In the genomic region with DNA sequence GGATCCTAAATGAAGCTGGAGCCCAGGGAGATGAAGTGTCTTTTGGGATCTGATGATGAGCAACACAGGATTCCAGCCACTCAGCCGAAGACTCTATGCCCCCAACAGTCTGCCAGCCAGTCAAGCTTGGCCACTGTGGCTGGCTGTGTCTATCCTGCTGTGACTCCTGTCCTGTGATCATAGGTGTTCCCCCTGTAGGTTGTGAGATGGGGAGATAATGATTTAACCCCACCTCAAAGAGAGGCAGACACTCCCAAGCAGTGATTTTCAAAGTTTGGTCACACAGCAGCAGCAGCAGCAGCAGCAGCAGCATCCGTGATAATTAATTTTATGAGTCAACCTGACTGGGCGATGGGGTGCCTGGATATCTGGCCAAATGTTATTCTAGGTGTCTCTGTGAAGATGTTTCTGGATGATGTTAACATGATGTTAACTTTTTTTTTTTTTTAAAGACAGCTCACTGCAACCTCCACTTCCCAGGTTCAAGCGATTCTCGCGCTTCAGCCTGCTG, we compare ENCODE assay signal across 10 cellular contexts. TPM values are rescaled to one million over a fixed set of nuclear protein-coding genes. Genes with fewer than 3 reads are reported as not detected.
DNase-seq lines count a peak whose midpoint lies in the region; ATAC-seq, FAIRE-seq and TF ChIP-seq lines count a peak whose summit lies in the region.
"Had no signal": no experiment of that assay in that cellular context is flagged by ENCODE, and none has a peak within 500 bp of the region (broad histone marks: within the 10 kb centered on the region; RNA-seq: fewer than 3 reads in every experiment).

No MANE protein-coding gene starts in this region.

- peaks cover 59% of the 10 kb centered on the region for H3K4me1 ChIP-seq in left ventricle myocardium inferior
- H3K4me1 ChIP-seq in ascending aorta: peaks cover 16 to 19% of the 10 kb centered on the region in 2 donors

- intact Hi-C loops in left ventricle myocardium inferior (cut with micrococcal nuclease): no loop called here
- intact Hi-C loops in left cardiac atrium (cut with DNase I): no loop called here
- intact Hi-C loops in ascending aorta (cut with DNase I): loop anchor here (5.0 kb wide), 1 partner anchor 43 kb away; no protein-coding TSS in a partner anchor

- no peak for DNase-seq in left ventricle myocardium inferior
- no peak for DNase-seq in left cardiac atrium
- DNase-seq in RCC 7860 (ENCODE audit: low spot score): peak; percentile 93
- DNase-seq in iris pigment epithelial cell (ENCODE audit: low read depth): peak; percentile 3
- DNase-seq in urothelium cell line (ENCODE audit: low spot score): no peak
- DNase-seq in stimulated activated CD4-positive, alpha-beta T cell treated with anti-CD3 and anti-CD28 coated beads, Interleukin-1b, Interleukin-23, amount 100 ng/mL, for 48 hours: no peak
- DNase-seq in ascending aorta (ENCODE audit: low spot score in 2 of 2): no peak
- no peak for DNase-seq in erythroblast (lab: John Stamatoyannopoulos, UW)
- DNase-seq: activated gamma-delta T cell, SHP77 had no signal

- peak; percentile 86 for FAIRE-seq in RCC 7860 (lab: Jason Lieb, UNC)
- FAIRE-seq in urothelium cell line (lab: Jason Lieb, UNC): peak; percentile 61

- H3K27ac ChIP-seq in left ventricle myocardium inferior (replicated peaks) (peak overlapping the region; percentile 75), ascending aorta (no peak overlapping the region)

- H3K36me3 ChIP-seq in left ventricle myocardium inferior: no peaks in the 10 kb centered on the region
- no peaks in the 10 kb centered on the region for H3K36me3 ChIP-seq in ascending aorta

- no peak for TF ChIP-seq CTCF in left ventricle myocardium inferior (IDR thresholded peaks at IDR 0.05; ENCODE audit: borderline replicate concordance)
- no peak for TF ChIP-seq CTCF in ascending aorta (IDR thresholded peaks at IDR 0.05)

- no peak for ATAC-seq in left cardiac atrium

- H3K4me3 ChIP-seq in left ventricle myocardium inferior (no peak overlapping the region), ascending aorta (no peak overlapping the region)

- TF ChIP-seq POLR2A in erythroblast (IDR thresholded peaks at IDR 0.05; ENCODE audit: low read length): no peak

- no peaks in the 10 kb centered on the region for H3K9me3 ChIP-seq in left ventricle myocardium inferior (replicated peaks)
- no peaks in the 10 kb centered on the region for H3K9me3 ChIP-seq in ascending aorta

- no peaks in the 10 kb centered on the region for H3K27me3 ChIP-seq in left ventricle myocardium inferior (ENCODE audit: low read depth)
- H3K27me3 ChIP-seq in ascending aorta: no peaks in the 10 kb centered on the region

RNA-seq across cellular contexts. Expression of a gene that starts 21.4 kb away (rescaled TPM):
- total RNA-seq in left ventricle myocardium inferior (193 TPM), left cardiac atrium (100 to 1,000 TPM; 224 to 279 TPM), ascending aorta (3,143 TPM)

Comparison
In these comparisons a context has a peak if more than half of its experiments do, and no peak if none do; other contexts are left out.
1. DNase-seq: peak in RCC 7860 (single experiment) and iris pigment epithelial cell (single experiment); none in left ventricle myocardium inferior (single experiment), left cardiac atrium (single experiment), urothelium cell line (single experiment), stimulated activated CD4-positive, alpha-beta T cell treated with anti-CD3 and anti-CD28 coated beads, Interleukin-1b, Interleukin-23, amount 100 ng/mL, for 48 hours (single experiment), ascending aorta (0 of 2) and erythroblast (0 of 2).
2. RNA of a gene that starts 21.4 kb away (total RNA-seq): 3,143 TPM in ascending aorta (single experiment); 224 to 279 TPM in left cardiac atrium and 193 TPM in left ventricle myocardium inferior (single experiment); every median in the first group is over 10 times any median in the second.